ENCODE assay signal across 9 cellular contexts in the genomic region with DNA sequence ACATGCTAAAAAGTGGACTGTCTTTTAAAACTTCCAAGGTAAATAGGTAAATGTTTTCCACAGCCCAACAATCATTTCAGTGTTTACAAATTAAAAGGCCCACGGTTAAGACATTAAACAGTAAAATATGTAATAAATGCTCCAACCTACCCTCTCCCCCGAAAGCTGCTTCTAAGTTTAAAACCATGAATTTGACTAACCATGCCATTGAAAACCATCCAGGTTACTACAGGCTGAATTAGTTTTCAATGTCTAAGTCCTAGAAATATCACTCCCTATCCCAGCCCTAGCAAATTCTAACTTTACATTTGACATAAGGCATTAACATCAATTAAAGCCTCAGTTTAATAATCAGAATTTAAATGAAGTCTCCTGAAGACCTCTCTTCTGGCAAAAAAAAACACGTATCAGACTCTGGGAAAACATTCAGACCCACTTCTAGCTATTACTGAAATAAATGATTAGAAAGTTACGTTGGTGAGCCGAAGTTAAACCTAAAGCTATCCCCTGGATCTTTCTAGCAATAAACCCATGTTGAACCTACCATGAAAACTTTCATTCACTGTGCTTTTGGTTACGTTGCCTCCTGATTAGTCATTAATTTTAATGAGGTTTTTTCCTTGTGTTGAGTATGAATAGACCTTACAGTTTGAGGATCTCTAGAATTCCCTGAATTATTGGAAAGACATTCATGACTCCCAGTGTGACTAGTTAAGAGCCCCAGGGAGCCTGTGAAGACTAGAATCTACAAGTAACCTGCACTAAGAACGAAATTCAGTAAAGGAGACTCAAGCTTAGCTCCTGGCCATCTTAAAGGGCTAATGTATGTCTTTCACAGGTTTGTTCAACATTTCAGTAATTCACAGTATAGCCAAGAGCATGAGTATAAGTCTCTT. TPM values are rescaled to one million over a fixed set of nuclear protein-coding genes. Genes with fewer than 3 reads are reported as not detected.
A peak's percentile ranks its signal among the peaks of the same experiment; 100 is the strongest.
DNase-seq lines count a peak whose midpoint lies in the region; ATAC-seq, FAIRE-seq and TF ChIP-seq lines count a peak whose summit lies in the region.
"Had no signal": no experiment of that assay in that cellular context is flagged by ENCODE, and none has a peak within 500 bp of the region (broad histone marks: within the 10 kb centered on the region; RNA-seq: fewer than 3 reads in every experiment).

No MANE protein-coding gene starts in this region.

- POLR2A ChIA-PET in PC-3 (lab: Charles Lee; ENCODE audit: unreplicated experiment) = interaction anchor here (0.6 to 0.7 kb wide), 4 partner anchors 9 to 1063 kb away, joined by 3 to 15 read pairs (median 8); no protein-coding TSS in a partner anchor

- WGBS in small intestine, 3 donors = 62 to 67% (median 63%) methylated on average over 7 of the region's 7 CpGs
- WGBS in prostate gland = 54% methylated on average over 7 of the region's 7 CpGs

- H3K9me3 ChIP-seq in PC-3 (ENCODE audit: low read length) = no peaks in the 10 kb centered on the region
- no peaks in the 10 kb centered on the region for H3K9me3 ChIP-seq in small intestine (ENCODE audit: control insufficient read depth, low read depth)
- no peaks in the 10 kb centered on the region for H3K9me3 ChIP-seq in prostate gland

- CTCF ChIA-PET in activated CD8-positive, alpha-beta memory T cell treated with anti-CD3 and anti-CD28 coated beads, Interleukin-2, amount 10 ng/mL, durations not matched to agents 7 days and 5 days (lab: Charles Lee) = interaction anchor here (1.3 to 11.8 kb wide), 6 partner anchors 7 to 149 kb away, joined by 3 to 308 read pairs (median 5); partner anchors contain the start of gene CEP95
- CTCF ChIA-PET in PC-3 (lab: Charles Lee) = interaction anchor here (0.7 kb wide), 1 partner anchor 209 kb away, joined by 5 read pairs; no protein-coding TSS in a partner anchor

- peaks cover 80% of the 10 kb centered on the region for H3K4me1 ChIP-seq in PC-3 (ENCODE audit: insufficient read depth, low read length)
- H3K4me1 ChIP-seq in small intestine (ENCODE audit: control insufficient read depth in 2 of 2, insufficient read depth in 1 of 2, low read depth in 1 of 2, low read length in 1 of 2) = peaks cover 0 to 10% of the 10 kb centered on the region in 2 donors
- H3K4me1 ChIP-seq in prostate gland (replicated peaks) = peaks cover 14% of the 10 kb centered on the region

- ATAC-seq in activated CD8-positive, alpha-beta memory T cell treated with anti-CD3 and anti-CD28 coated beads, Interleukin-2, amount 10 ng/mL, durations not matched to agents 7 days and 5 days = no peak
- ATAC-seq in PC-3 = peak; percentile 21
- ATAC-seq in effector memory CD8-positive, alpha-beta T cell (replicated peaks) = no peak

- peak overlapping the region; percentile 86 for H3K4me3 ChIP-seq in PC-3 (ENCODE audit: low read length)
- no peak overlapping the region for H3K4me3 ChIP-seq in small intestine (ENCODE audit: low read depth in 1 of 2, low read length in 2 of 2)
- no peak overlapping the region for H3K4me3 ChIP-seq in prostate gland

- no peaks in the 10 kb centered on the region for H3K9me2 ChIP-seq in PC-3 (replicated peaks; ENCODE audit: low read length)

- H3K4me2 ChIP-seq in PC-3 (ENCODE audit: low read length) = peak overlapping the region; percentile 93

- H3K36me3 Mint-ChIP-seq in activated CD8-positive, alpha-beta memory T cell treated with anti-CD3 and anti-CD28 coated beads, Interleukin-2, amount 10 ng/mL, durations not matched to agents 7 days and 5 days = peaks cover 66% of the 10 kb centered on the region
- peaks cover 77% of the 10 kb centered on the region for H3K36me3 Mint-ChIP-seq in effector memory CD8-positive, alpha-beta T cell (ENCODE audit: insufficient read depth)

- peaks cover 59% of the 10 kb centered on the region for H3F3A ChIP-seq in PC-3 (ENCODE audit: low read length, unreplicated experiment)

- peak overlapping the region; percentile 13 for H3K4me3 Mint-ChIP-seq in activated CD8-positive, alpha-beta memory T cell treated with anti-CD3 and anti-CD28 coated beads, Interleukin-2, amount 10 ng/mL, durations not matched to agents 7 days and 5 days
- H3K4me3 Mint-ChIP-seq in effector memory CD8-positive, alpha-beta T cell = peak overlapping the region; percentile 96 to 97

- H4K20me1 ChIP-seq in PC-3 (ENCODE audit: low read length) = peaks cover 57% of the 10 kb centered on the region

- H3K9me3 Mint-ChIP-seq in activated CD8-positive, alpha-beta memory T cell treated with anti-CD3 and anti-CD28 coated beads, Interleukin-2, amount 10 ng/mL, durations not matched to agents 7 days and 5 days (ENCODE audit: low read depth) = no peaks in the 10 kb centered on the region
- no peaks in the 10 kb centered on the region for H3K9me3 Mint-ChIP-seq in effector memory CD8-positive, alpha-beta T cell

- TF ChIP-seq POLR2A in prostate gland (IDR thresholded peaks at IDR 0.05) = no peak

- H3K27ac Mint-ChIP-seq in activated CD8-positive, alpha-beta memory T cell treated with anti-CD3 and anti-CD28 coated beads, Interleukin-2, amount 10 ng/mL, durations not matched to agents 7 days and 5 days = peak overlapping the region; percentile 95
- peak overlapping the region; percentile 92 to 99 for H3K27ac Mint-ChIP-seq in effector memory CD8-positive, alpha-beta T cell

- TF ChIP-seq CTCF in PC-3 (conservative IDR thresholded peaks at IDR 0.05; ENCODE audit: low read depth, low read length) = no peak
- no peak for TF ChIP-seq CTCF in prostate gland (IDR thresholded peaks at IDR 0.05)

- peaks cover 79% of the 10 kb centered on the region for H3K4me1 Mint-ChIP-seq in activated CD8-positive, alpha-beta memory T cell treated with anti-CD3 and anti-CD28 coated beads, Interleukin-2, amount 10 ng/mL, durations not matched to agents 7 days and 5 days
- peaks cover 68 to 93% of the 10 kb centered on the region in 2 donors for H3K4me1 Mint-ChIP-seq in effector memory CD8-positive, alpha-beta T cell (ENCODE audit: low read depth in 2 of 2)

- no peak for FAIRE-seq in small intestine (lab: Jason Lieb, UNC)

- H3K36me3 ChIP-seq in PC-3 (ENCODE audit: low read depth, low read length) = peaks cover 58% of the 10 kb centered on the region
- peaks cover 23 to 36% of the 10 kb centered on the region in 2 donors for H3K36me3 ChIP-seq in small intestine (ENCODE audit: control insufficient read depth in 2 of 2, insufficient read depth in 2 of 2, low read length in 2 of 2)
- H3K36me3 ChIP-seq in prostate gland = peaks cover 22 to 27% of the 10 kb centered on the region in 2 donors

- H3K27me3 Mint-ChIP-seq in activated CD8-positive, alpha-beta memory T cell treated with anti-CD3 and anti-CD28 coated beads, Interleukin-2, amount 10 ng/mL, durations not matched to agents 7 days and 5 days = no peaks in the 10 kb centered on the region
- no peaks in the 10 kb centered on the region for H3K27me3 Mint-ChIP-seq in effector memory CD8-positive, alpha-beta T cell

- no peak overlapping the region for H3K9ac ChIP-seq in PC-3 (ENCODE audit: low read length)

- H3K79me2 ChIP-seq in PC-3 (ENCODE audit: low read length) = peaks cover 68% of the 10 kb centered on the region

- no peaks in the 10 kb centered on the region for H3K27me3 ChIP-seq in PC-3 (ENCODE audit: low read length)
- no peaks in the 10 kb centered on the region for H3K27me3 ChIP-seq in small intestine (ENCODE audit: control insufficient read depth in 2 of 2, insufficient read depth in 2 of 2, low read length in 2 of 2)
- no peaks in the 10 kb centered on the region for H3K27me3 ChIP-seq in prostate gland (replicated peaks; ENCODE audit: insufficient read depth)

- H3K27ac ChIP-seq in PC-3 (ENCODE audit: low read length) (peak overlapping the region; percentile 68), small intestine (ENCODE audit: low read depth in 1 of 2, low read length in 1 of 2) (peak overlapping the region; percentile 11 to 34), prostate gland (no peak overlapping the region)

- intact Hi-C loops in PC-3 (cut with micrococcal nuclease) = no loop called here
- intact Hi-C loops in prostate gland (cut with DNase I) = no loop called here

- no peak for DNase-seq in activated CD8-positive, alpha-beta memory T cell treated with anti-CD3 and anti-CD28 coated beads, Interleukin-2, amount 10 ng/mL, durations not matched to agents 7 days and 5 days
- DNase-seq in activated CD8-positive, alpha-beta memory T cell treated with anti-CD3 and anti-CD28 coated beads for 24 hours = no peak
- DNase-seq in PC-3 (peak; percentile 68), small intestine (no peak), CD1c-positive myeloid dendritic cell (ENCODE audit: extremely low spot score) (no peak), GM19240 (ENCODE audit: insufficient read length, low spot score) (no peak), prostate gland (ENCODE audit: low spot score) (no peak)
- no peak for DNase-seq in effector memory CD8-positive, alpha-beta T cell
- DNase-seq: kidney glomerular epithelial cell had no signal

- H2AFZ ChIP-seq in PC-3 (ENCODE audit: low read length) = no peak overlapping the region

- no TSS peak for BruUV-seq in PC-3 (replicated peaks; lab: Mats Ljungman, UMichigan)

RNA-seq across cellular contexts. Expression of gene POLG2, which starts 1.7 kb away (rescaled TPM):
- 10 to 100 TPM; 36.0 to 47.3 TPM for total RNA-seq in activated CD8-positive, alpha-beta memory T cell treated with anti-CD3 and anti-CD28 coated beads, Interleukin-2, amount 10 ng/mL, durations not matched to agents 7 days and 5 days
- total RNA-seq in PC-3 (2014; rRNA removed) (20.3 and 37.7 TPM in 2 replicates), prostate gland (1 to 10 TPM; 5.3 to 9.7 TPM)
- 1 to 10 TPM; 3.2 to 6.6 (median 5.8) TPM for polyA plus RNA-seq in small intestine

RNA-seq across cellular contexts. Expression of gene DDX5, which starts 7.5 kb away (rescaled TPM):
- 100 to 1,000 TPM; 842 to 926 TPM for total RNA-seq in activated CD8-positive, alpha-beta memory T cell treated with anti-CD3 and anti-CD28 coated beads, Interleukin-2, amount 10 ng/mL, durations not matched to agents 7 days and 5 days
- total RNA-seq in PC-3 (2014; rRNA removed) (450 and 493 TPM in 2 replicates), prostate gland (1,000 to 10,000 TPM; 1,009 to 1,102 TPM)
- 100 to 1,000 TPM; 269 to 330 (median 312) TPM for polyA plus RNA-seq in small intestine

RNA-seq across cellular contexts. Expression of gene CEP95, which starts 8.2 kb away (rescaled TPM):
- total RNA-seq in activated CD8-positive, alpha-beta memory T cell treated with anti-CD3 and anti-CD28 coated beads, Interleukin-2, amount 10 ng/mL, durations not matched to agents 7 days and 5 days = 10 to 100 TPM; 45.7 to 52.6 TPM
- total RNA-seq in PC-3 (2014; rRNA removed) (32.4 and 59.1 TPM in 2 replicates), prostate gland (10 to 100 TPM; 26.8 to 50.6 TPM)
- polyA plus RNA-seq in small intestine = 10 to 100 TPM; 17.1 to 54.1 (median 52.7) TPM

RNA-seq across cellular contexts. Expression of gene MILR1, which starts 49.6 kb away (rescaled TPM):
- under 1 TPM in 1 of 2 experiments, not detected in 1; 0.82 TPM for total RNA-seq in activated CD8-positive, alpha-beta memory T cell treated with anti-CD3 and anti-CD28 coated beads, Interleukin-2, amount 10 ng/mL, durations not matched to agents 7 days and 5 days
- 10.1 and 13.3 TPM in 2 replicates for total RNA-seq in PC-3 (2014; rRNA removed)
- 1 to 10 TPM; 2.0 to 5.4 (median 3.8) TPM for polyA plus RNA-seq in small intestine
- total RNA-seq in prostate gland = 1 to 10 TPM in 1 of 2 donors, under 1 TPM in 1; 0.77 to 4.3 TPM

Comparison
In these comparisons a context has a peak if more than half of its experiments do, and no peak if none do; other contexts are left out.
1. H3K27ac ChIP-seq: peak in PC-3 (single experiment) and small intestine (2 of 2); none in prostate gland (0 of 2).